ENCODE assay signal across 8 cellular contexts in the genomic region with DNA sequence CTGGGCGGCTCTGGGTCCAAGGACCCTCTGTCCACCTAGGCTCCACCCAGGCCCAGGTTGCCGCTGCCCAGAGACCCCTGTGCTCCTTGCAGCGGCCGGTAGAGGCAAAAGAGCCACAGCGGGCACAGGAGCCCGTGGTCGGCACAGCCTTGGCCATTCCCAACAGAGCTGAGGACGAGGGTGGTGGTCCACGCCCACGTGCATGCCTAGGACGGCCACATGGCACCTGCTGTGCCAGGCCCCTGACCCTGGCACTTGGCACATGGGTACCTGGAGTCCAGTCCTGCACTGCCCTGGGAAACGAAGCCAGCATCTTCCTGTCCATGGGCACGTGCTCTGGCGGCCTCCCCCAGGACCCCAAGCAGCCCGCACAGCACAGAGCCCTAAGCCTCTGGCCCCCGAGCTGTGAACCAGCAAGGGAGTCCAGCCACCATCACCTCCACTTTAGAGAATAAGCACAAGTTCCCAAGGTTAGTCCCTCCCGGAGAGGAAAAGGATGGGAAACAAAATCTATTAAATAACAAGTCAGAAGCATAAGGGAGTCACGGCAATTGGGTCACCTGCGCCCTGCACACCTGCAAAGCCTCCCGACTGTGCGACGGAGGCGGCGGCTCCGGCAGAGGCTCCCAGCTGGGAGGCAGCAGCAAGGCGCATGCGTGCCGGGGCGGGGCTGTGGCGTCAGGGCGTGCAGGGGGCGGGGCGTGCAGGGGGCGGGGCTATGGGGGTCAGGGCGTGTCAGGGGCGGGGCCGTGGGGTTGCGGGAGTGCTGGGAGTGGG. TPM values are rescaled to one million over a fixed set of nuclear protein-coding genes. Genes with fewer than 3 reads are reported as not detected.
A peak's percentile ranks its signal among the peaks of the same experiment; 100 is the strongest.
DNase-seq lines count a peak whose midpoint lies in the region; ATAC-seq and TF ChIP-seq lines count a peak whose summit lies in the region.

No MANE protein-coding gene starts in this region.

- H3K9me3 ChIP-seq in right cardiac atrium (ENCODE audit: control insufficient read depth, low read length) (no peaks in the 10 kb centered on the region), sigmoid colon (no peaks in the 10 kb centered on the region)

- no peak for TF ChIP-seq CTCF in sigmoid colon (IDR thresholded peaks at IDR 0.05)

- ATAC-seq in GM18511 (IDR thresholded peaks at IDR 0.05; ENCODE audit: unreplicated experiment), result peak; percentile 73
- ATAC-seq in right cardiac atrium, result peak; percentile 44 to 58
- no peak for ATAC-seq in HG02623 (IDR thresholded peaks at IDR 0.05; ENCODE audit: unreplicated experiment)
- no peak for ATAC-seq in HG03025 (IDR thresholded peaks at IDR 0.05; ENCODE audit: low FRiP score, unreplicated experiment)

- TF ChIP-seq EP300 in sigmoid colon (IDR thresholded peaks at IDR 0.05), result no peak

- TF ChIP-seq POLR2A in sigmoid colon (IDR thresholded peaks at IDR 0.05), result no peak

- H3K27me3 ChIP-seq in right cardiac atrium (ENCODE audit: control insufficient read depth, insufficient read depth) (no peaks in the 10 kb centered on the region), sigmoid colon (no peaks in the 10 kb centered on the region)

- H3K4me1 ChIP-seq in right cardiac atrium (ENCODE audit: control insufficient read depth, insufficient read depth, low read length) (no peaks in the 10 kb centered on the region), sigmoid colon (peaks cover 0 to 7% (median 0%) of the 10 kb centered on the region in 4 donors)

- H3K4me3 ChIP-seq in right cardiac atrium (ENCODE audit: low read length), result no peak overlapping the region
- peak overlapping the region in 2 of 4 donors; percentile 3 to 24 for H3K4me3 ChIP-seq in sigmoid colon

- H3K27ac ChIP-seq in right cardiac atrium (ENCODE audit: low read length) (no peak overlapping the region), sigmoid colon (no peak overlapping the region)

- intact Hi-C loops in right cardiac atrium (cut with DNase I), result no loop called here
- intact Hi-C loops in sigmoid colon (cut with DNase I), result no loop called here

- WGBS in right cardiac atrium, result 56% methylated on average over 38 of the region's 38 CpGs
- 37 to 67% methylated on average over 38 of the region's 38 CpGs for WGBS in sigmoid colon, 2 donors

- no peaks in the 10 kb centered on the region for H3K36me3 ChIP-seq in sigmoid colon

- DNase-seq in NCI-H345 (lab: John Stamatoyannopoulos, UW) (peak; percentile 74), right cardiac atrium (peak in 2 of 3 donors; percentile 72 to 85), sigmoid colon (no peak)
- peak; percentile 48 to 58 for DNase-seq in activated T-cell treated with anti-CD3 and anti-CD28 coated beads, Interleukin-2, amount 50 U/mL, for 48 hours
- peak; percentile 25 to 54 for DNase-seq in stimulated activated CD4-positive, alpha-beta T cell treated with anti-CD3 and anti-CD28 coated beads, Interleukin-15, amount 100 ng/mL, for 48 hours (ENCODE audit: low read depth in 2 of 2)

RNA-seq across cellular contexts. Expression of a gene that starts 59.1 kb away (rescaled TPM):
- total RNA-seq in right cardiac atrium (1 to 10 TPM; 5.7 to 7.3 (median 6.7) TPM), sigmoid colon (1 to 10 TPM; 4.3 to 8.4 (median 6.1) TPM)
- polyA plus RNA-seq in right cardiac atrium (6.9 TPM), sigmoid colon (10 to 100 TPM; 10.4 to 12.8 (median 12.6) TPM)

Comparison
In these comparisons a context has a peak if more than half of its experiments do, and no peak if none do; other contexts are left out.
1. ATAC-seq: peak in GM18511 (single experiment) and right cardiac atrium (2 of 2); none in HG02623 (single experiment) and HG03025 (single experiment).